ENCODE assay signal across 20 cellular contexts in genomic region chr2:70805987-70806386, GRCh38. TPM values are rescaled to one million over a fixed set of nuclear protein-coding genes. Genes with fewer than 3 reads are reported as not detected.
DNase-seq lines count a peak whose midpoint lies in the region; ATAC-seq and TF ChIP-seq lines count a peak whose summit lies in the region.
"Had no signal": no experiment of that assay in that cellular context is flagged by ENCODE, and none has a peak within 500 bp of the region (broad histone marks: within the 10 kb centered on the region; RNA-seq: fewer than 3 reads in every experiment).

No MANE protein-coding gene starts in this region.

- ATAC-seq in left lung, result peak; percentile 85
- ATAC-seq: CD8-positive, alpha-beta T cell; HCT116 had no signal

- DNase-seq in NCI-H1417 (lab: John Stamatoyannopoulos, UW) (peak; percentile 26 to 93 (median 67)), NCI-H2029 (lab: John Stamatoyannopoulos, UW) (peak; percentile 68), NCI-H345 treated with DMSO at 0.1 percent for 48 hours (lab: John Stamatoyannopoulos, UW; ENCODE audit: unreplicated experiment) (peak; percentile 41), left lung (no peak), cerebellar nuclear complex (lab: John Stamatoyannopoulos, UW) (no peak), mammary epithelial cell (no peak)
- no peak for DNase-seq in activated T-cell treated with anti-CD3 and anti-CD28 coated beads, Interleukin-2, amount 50 U/mL, for 24 hours
- DNase-seq: CD8-positive, alpha-beta T cell; GM23248; IMR-90; MV-4-11; OCI-M1; SJCRH30 had no signal

- no peak overlapping the region for H3K4me3 Mint-ChIP-seq in activated T-cell treated with anti-CD3 and anti-CD28 coated beads, Interleukin-2, amount 50 U/mL, for 24 hours
- H3K4me3 Mint-ChIP-seq: CD8-positive, alpha-beta T cell; T-helper 2 cell treated with Interferon-gamma antibody and Interleukin-4, amounts not matched to agents 5 μg/mL and 100 μg/mL, for 36 hours had no signal

- in situ Hi-C loops in mammary epithelial cell (cut with MboI; ENCODE audit: low sequenced_read_pairs in 2 of 2), result no loop called here

- no peaks in the 10 kb centered on the region for H3K4me1 Mint-ChIP-seq in activated T-cell treated with anti-CD3 and anti-CD28 coated beads, Interleukin-2, amount 50 U/mL, for 24 hours (ENCODE audit: low read depth)

- H3K4me3 ChIP-seq in left lung (no peak overlapping the region), mammary epithelial cell (replicated peaks in 1 of 3; ENCODE audit: insufficient read depth in 1 of 3, low read depth in 2 of 3, low read length in 3 of 3) (no peak overlapping the region)
- H3K4me3 ChIP-seq: GM23248, SJCRH30 had no signal

- H3K9me3 ChIP-seq in left lung (no peaks in the 10 kb centered on the region), mammary epithelial cell (replicated peaks; ENCODE audit: insufficient read depth, low read length) (no peaks in the 10 kb centered on the region)
- H3K9me3 ChIP-seq: SJCRH30 had no signal

- H3K36me3 ChIP-seq in left lung (no peaks in the 10 kb centered on the region), mammary epithelial cell (ENCODE audit: insufficient read depth, low read length) (no peaks in the 10 kb centered on the region)
- H3K36me3 ChIP-seq: SJCRH30 had no signal

- intact Hi-C loops in left lung (cut with DNase I) (no loop called here), mammary epithelial cell (cut with micrococcal nuclease) (no loop called here)

- H3K27me3 ChIP-seq in left lung (peaks cover 0 to 16% of the 10 kb centered on the region in 2 donors), mammary epithelial cell (ENCODE audit: insufficient read depth, low read length) (peaks cover 5% of the 10 kb centered on the region)

- no peak overlapping the region for H3K4me2 ChIP-seq in mammary epithelial cell (ENCODE audit: insufficient read depth, low read depth, low read length)

- H2AFZ ChIP-seq in mammary epithelial cell (ENCODE audit: low read depth, low read length), result no peak overlapping the region
- H2AFZ ChIP-seq: GM23248 had no signal

- WGBS in mammary epithelial cell (ENCODE audit: low coverage, missing lambda C conversion rate), result 94% methylated on average over 5 of the region's 5 CpGs

- dilution Hi-C loops in mammary epithelial cell (cut with HindIII; ENCODE audit: low sequenced_read_pairs), result no loop called here

- no peaks in the 10 kb centered on the region for H3K9me3 Mint-ChIP-seq in activated T-cell treated with anti-CD3 and anti-CD28 coated beads, Interleukin-2, amount 50 U/mL, for 24 hours
- H3K9me3 Mint-ChIP-seq: CD8-positive, alpha-beta T cell; T-helper 2 cell treated with Interferon-gamma antibody and Interleukin-4, amounts not matched to agents 5 μg/mL and 100 μg/mL, for 36 hours had no signal

- H4K20me1 ChIP-seq in mammary epithelial cell (ENCODE audit: insufficient read depth, low read length), result no peaks in the 10 kb centered on the region

- peaks cover 13% of the 10 kb centered on the region for H3K27me3 Mint-ChIP-seq in activated T-cell treated with anti-CD3 and anti-CD28 coated beads, Interleukin-2, amount 50 U/mL, for 24 hours

- no TSS peak for BruUV-seq in mammary epithelial cell (replicated peaks; lab: Mats Ljungman, UMichigan)

- TF ChIP-seq CTCF in left lung (IDR thresholded peaks at IDR 0.05) (no peak), mammary epithelial cell (conservative IDR thresholded peaks at IDR 0.05 in 1 of 2, IDR thresholded peaks at IDR 0.05 in 1 of 2; ENCODE audit: extremely low read depth in 1 of 2, insufficient read depth in 1 of 2, low read depth in 1 of 2, low read length in 2 of 2) (no peak)

- no peak overlapping the region for H3K9ac ChIP-seq in mammary epithelial cell (ENCODE audit: insufficient read depth, low read length)
- H3K9ac ChIP-seq: GM23248 had no signal

- H3K4me1 ChIP-seq in left lung (no peaks in the 10 kb centered on the region), mammary epithelial cell (ENCODE audit: insufficient read depth, low read length) (no peaks in the 10 kb centered on the region)
- H3K4me1 ChIP-seq: SJCRH30 had no signal

- CTCF ChIA-PET in mammary epithelial cell (lab: Charles Lee; ENCODE audit: low non-redundant PET), result no interaction called here

- H3K27ac Mint-ChIP-seq in activated T-cell treated with anti-CD3 and anti-CD28 coated beads, Interleukin-2, amount 50 U/mL, for 24 hours, result no peak overlapping the region
- H3K27ac Mint-ChIP-seq: CD8-positive, alpha-beta T cell; T-helper 2 cell treated with Interferon-gamma antibody and Interleukin-4, amounts not matched to agents 5 μg/mL and 100 μg/mL, for 36 hours had no signal

- H3K36me3 Mint-ChIP-seq in activated T-cell treated with anti-CD3 and anti-CD28 coated beads, Interleukin-2, amount 50 U/mL, for 24 hours (ENCODE audit: low read depth), result no peaks in the 10 kb centered on the region
- H3K36me3 Mint-ChIP-seq: CD8-positive, alpha-beta T cell had no signal

- H3K79me2 ChIP-seq in mammary epithelial cell (ENCODE audit: insufficient read depth, low read length), result no peaks in the 10 kb centered on the region

- H3K27ac ChIP-seq in left lung (no peak overlapping the region), mammary epithelial cell (ENCODE audit: insufficient read depth, low read depth, low read length) (no peak overlapping the region)
- H3K27ac ChIP-seq: GM23248, RWPE1, SJCRH30 had no signal

RNA-seq across cellular contexts. Expression of gene CLEC4F, which starts 14.4 kb away (rescaled TPM):
- total RNA-seq in left lung (under 1 TPM; 0.20 to 0.31 TPM), mammary epithelial cell (not detected)
- not detected for polyA plus RNA-seq in mammary epithelial cell
- polyA minus RNA-seq in mammary epithelial cell, result not detected
- total RNA-seq: CD8-positive, alpha-beta T cell; Daoy; GM23248; HT-29; IMR-90; LHCN-M2; SJCRH30 had no signal
- polyA plus RNA-seq: BJ, GM23248, IMR-90 had no signal

RNA-seq across cellular contexts. Expression of gene FIGLA, which starts 15.5 kb away (rescaled TPM):
- not detected for total RNA-seq in left lung
- total RNA-seq in mammary epithelial cell, result not detected
- not detected for polyA plus RNA-seq in mammary epithelial cell
- polyA minus RNA-seq in mammary epithelial cell, result not detected
- total RNA-seq: CD8-positive, alpha-beta T cell; Daoy; GM23248; HT-29; IMR-90; LHCN-M2; SJCRH30 had no signal
- polyA plus RNA-seq: BJ, GM23248, IMR-90 had no signal

RNA-seq across cellular contexts. Expression of gene CD207, which starts 29.6 kb away (rescaled TPM):
- total RNA-seq in left lung (under 1 TPM; 0.13 to 0.73 TPM), mammary epithelial cell (not detected)
- not detected for polyA plus RNA-seq in mammary epithelial cell
- not detected for polyA minus RNA-seq in mammary epithelial cell
- total RNA-seq: CD8-positive, alpha-beta T cell; Daoy; GM23248; HT-29; IMR-90; LHCN-M2; SJCRH30 had no signal
- polyA plus RNA-seq: BJ, GM23248, IMR-90 had no signal

RNA-seq across cellular contexts. Expression of gene ADD2, which starts 38.0 kb away (rescaled TPM):
- 10 to 100 TPM in 1 of 2 donors, under 1 TPM in 1; 0.92 to 12.2 TPM for total RNA-seq in left lung
- total RNA-seq in mammary epithelial cell, result not detected
- 0.06 TPM for polyA plus RNA-seq in mammary epithelial cell
- polyA minus RNA-seq in mammary epithelial cell, result not detected
- total RNA-seq: GM23248, IMR-90, LHCN-M2 had no signal
- polyA plus RNA-seq: BJ, GM23248, IMR-90 had no signal

Comparison
In these comparisons a context has a peak if more than half of its experiments do, and no peak if none do; other contexts are left out.
1. DNase-seq: peak in NCI-H1417 (3 of 3), NCI-H2029 (single experiment) and NCI-H345 treated with DMSO at 0.1 percent for 48 hours (single experiment); none in left lung (0 of 2), cerebellar nuclear complex (0 of 2), activated T-cell treated with anti-CD3 and anti-CD28 coated beads, Interleukin-2, amount 50 U/mL, for 24 hours (single experiment) and mammary epithelial cell (single experiment).